ENCODE assay signal across 1 cellular context in the genomic region with DNA sequence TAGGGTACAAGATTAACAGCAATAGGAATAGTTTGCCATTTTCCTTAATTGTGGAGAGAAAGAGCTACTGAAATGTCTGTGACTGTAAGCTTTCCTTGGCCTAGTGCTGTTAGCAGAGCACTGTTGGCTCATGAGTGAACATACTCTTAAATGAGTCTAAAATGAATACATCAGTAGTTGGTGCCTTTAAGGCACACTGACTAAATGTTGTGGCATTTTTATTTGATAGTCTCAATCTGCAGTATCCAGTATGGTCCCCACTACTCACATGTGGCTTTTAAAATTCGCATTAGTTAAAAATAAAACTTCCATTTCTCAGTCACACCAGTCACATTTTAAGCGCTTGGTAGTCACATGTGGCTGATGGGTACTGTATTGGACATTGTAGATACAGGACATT.
TF ChIP-seq lines count a peak whose summit lies in the region.

No MANE protein-coding gene starts in this region.

TF ChIP-seq in IMR-90, 13 proteins besides CTCF, POLR2A, EP300 and RAD21:
- TF ChIP-seq, protein P1, sequence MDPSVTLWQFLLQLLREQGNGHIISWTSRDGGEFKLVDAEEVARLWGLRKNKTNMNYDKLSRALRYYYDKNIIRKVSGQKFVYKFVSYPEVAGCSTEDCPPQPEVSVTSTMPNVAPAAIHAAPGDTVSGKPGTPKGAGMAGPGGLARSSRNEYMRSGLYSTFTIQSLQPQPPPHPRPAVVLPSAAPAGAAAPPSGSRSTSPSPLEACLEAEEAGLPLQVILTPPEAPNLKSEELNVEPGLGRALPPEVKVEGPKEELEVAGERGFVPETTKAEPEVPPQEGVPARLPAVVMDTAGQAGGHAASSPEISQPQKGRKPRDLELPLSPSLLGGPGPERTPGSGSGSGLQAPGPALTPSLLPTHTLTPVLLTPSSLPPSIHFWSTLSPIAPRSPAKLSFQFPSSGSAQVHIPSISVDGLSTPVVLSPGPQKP (IDR thresholded peaks at IDR 0.05; ENCODE audit: borderline replicate concordance, low read depth, low read length): no peak
- no peak for TF ChIP-seq CEBPB (IDR thresholded peaks at IDR 0.05; ENCODE audit: low read depth, low read length)
- TF ChIP-seq USF2 (IDR thresholded peaks at IDR 0.05; ENCODE audit: low read depth, low read length): no peak
- no peak for TF ChIP-seq NFE2L2 (IDR thresholded peaks at IDR 0.05; ENCODE audit: low read depth, low read length)
- TF ChIP-seq MAZ (IDR thresholded peaks at IDR 0.05; ENCODE audit: borderline replicate concordance, low read depth, low read length): no peak
- no peak for TF ChIP-seq SMC3 (IDR thresholded peaks at IDR 0.05; ENCODE audit: low read depth, low read length)
- no peak for TF ChIP-seq MXI1 (IDR thresholded peaks at IDR 0.05; ENCODE audit: borderline replicate concordance, low read depth, low read length)
- TF ChIP-seq MAFK (IDR thresholded peaks at IDR 0.05; ENCODE audit: low read depth, low read length): no peak
- no peak for TF ChIP-seq FOS (IDR thresholded peaks at IDR 0.05; ENCODE audit: low read depth, low read length)
- no peak for TF ChIP-seq RFX5 (IDR thresholded peaks at IDR 0.05; ENCODE audit: low read depth, low read length)
- TF ChIP-seq BHLHE40 (IDR thresholded peaks at IDR 0.05; ENCODE audit: low read depth, low read length): no peak
- no peak for TF ChIP-seq CHD1 (IDR thresholded peaks at IDR 0.05; ENCODE audit: low read depth, low read length)
- no peak for TF ChIP-seq RCOR1 (IDR thresholded peaks at IDR 0.05; ENCODE audit: insufficient replicate concordance, low read length)
